ENCODE assay signal across 29 cellular contexts in genomic region chr9:14563902-14564578, GRCh38.
A peak's percentile ranks its signal among the peaks of the same experiment; 100 is the strongest.
DNase-seq lines count a peak whose midpoint lies in the region; TF ChIP-seq lines count a peak whose summit lies in the region.
"Had no signal": no experiment of that assay in that cellular context is flagged by ENCODE, and none has a peak within 500 bp of the region (broad histone marks: within the 10 kb centered on the region; RNA-seq: fewer than 3 reads in every experiment).

No MANE protein-coding gene starts in this region.

- no peak overlapping the region for H3K9ac ChIP-seq in trophoblast cell (ENCODE audit: low read length)
- H3K9ac ChIP-seq: KMS-11 had no signal

- H3K36me3 ChIP-seq in trophoblast cell (ENCODE audit: control insufficient read depth in 1 of 2, insufficient read depth in 2 of 2, low read length in 2 of 2) (no peaks in the 10 kb centered on the region), testis (ENCODE audit: low read depth, missing control alignments) (no peaks in the 10 kb centered on the region)
- H3K36me3 ChIP-seq: gastrocnemius medialis, left ventricle myocardium inferior, Peyer's patch, tibial artery had no signal

- no peak overlapping the region for H2BK5ac ChIP-seq in trophoblast cell (ENCODE audit: low read depth, low read length, poor library complexity)

- H3K4me1 ChIP-seq in trophoblast cell (ENCODE audit: control insufficient read depth in 1 of 2, insufficient read depth in 2 of 2, low read length in 2 of 2) (peaks cover 12 to 22% of the 10 kb centered on the region in 2 experiments), testis (no peaks in the 10 kb centered on the region)
- H3K4me1 ChIP-seq: gastrocnemius medialis, left ventricle myocardium inferior, Peyer's patch, tibial artery had no signal

- TF ChIP-seq CTCF in testis (IDR thresholded peaks at IDR 0.05): no peak

- no peak for TF ChIP-seq POLR2A in testis (IDR thresholded peaks at IDR 0.05)

- intact Hi-C loops in testis (cut with DNase I; ENCODE audit: low total_unique reads): no loop called here

- H3K9me3 ChIP-seq in trophoblast cell (ENCODE audit: insufficient read depth, low read depth, low read length): peaks cover 1% of the 10 kb centered on the region
- no peaks in the 10 kb centered on the region for H3K9me3 ChIP-seq in testis
- H3K9me3 ChIP-seq: gastrocnemius medialis, left ventricle myocardium inferior, Peyer's patch, tibial artery had no signal

- H2AFZ ChIP-seq in trophoblast cell (ENCODE audit: insufficient read depth, low read length, poor library complexity): no peak overlapping the region

- no peak overlapping the region for H3K27ac ChIP-seq in trophoblast cell (ENCODE audit: low read depth, low read length)
- no peak overlapping the region for H3K27ac ChIP-seq in testis
- H3K27ac ChIP-seq: gastrocnemius medialis, KMS-11, left ventricle myocardium inferior, Peyer's patch, tibial artery had no signal

- no peak overlapping the region for H3K14ac ChIP-seq in trophoblast cell (ENCODE audit: low read length)

- no peak overlapping the region for H3K23ac ChIP-seq in trophoblast cell (ENCODE audit: low read length)

- H4K91ac ChIP-seq in trophoblast cell (ENCODE audit: low read depth, low read length): peak overlapping the region; percentile 11

- H3K4me3 ChIP-seq in trophoblast cell (ENCODE audit: low read depth, low read length): no peak overlapping the region
- H3K4me3 ChIP-seq in testis: no peak overlapping the region
- H3K4me3 ChIP-seq: gastrocnemius medialis, left ventricle myocardium inferior, Peyer's patch, tibial artery had no signal

- no peak overlapping the region for H2BK120ac ChIP-seq in trophoblast cell (ENCODE audit: insufficient read depth, low read length, poor library complexity)

- H3K4me2 ChIP-seq in trophoblast cell (ENCODE audit: low read length): no peak overlapping the region
- H3K4me2 ChIP-seq: KMS-11 had no signal

- H3K79me2 ChIP-seq in trophoblast cell (ENCODE audit: control insufficient read depth, insufficient read depth, low read length, poor library complexity): no peaks in the 10 kb centered on the region

- peak overlapping the region; percentile 6 for H3K4ac ChIP-seq in trophoblast cell (ENCODE audit: low read depth, low read length)

- WGBS in trophoblast cell (ENCODE audit: extremely low coverage, insufficient coverage, insufficient read length): 100% methylated on average over 1 of the region's 9 CpGs
- 62 to 63% methylated on average over 9 of the region's 9 CpGs for WGBS in testis, 2 donors

- no peak overlapping the region for H4K12ac ChIP-seq in trophoblast cell (ENCODE audit: low read depth, low read length)

- no peak overlapping the region for H3K18ac ChIP-seq in trophoblast cell (ENCODE audit: low read length)

- H3K27me3 ChIP-seq in trophoblast cell (ENCODE audit: insufficient read depth, low read length) (no peaks in the 10 kb centered on the region), testis (no peaks in the 10 kb centered on the region)
- H3K27me3 ChIP-seq: gastrocnemius medialis, Peyer's patch had no signal

- H4K8ac ChIP-seq in trophoblast cell (ENCODE audit: low read depth, low read length): no peak overlapping the region

- peak; percentile 11 for DNase-seq in NCI-H2107 treated with DMSO at 0.1 percent for 48 hours (lab: John Stamatoyannopoulos, UW; ENCODE audit: unreplicated experiment)
- no peak for DNase-seq in NCI-H2107 (lab: John Stamatoyannopoulos, UW)
- DNase-seq in NCI-H146 (lab: John Stamatoyannopoulos, UW): peak; percentile 40
- peak; percentile 16 for DNase-seq in SK-N-DZ (ENCODE audit: low spot score)
- DNase-seq in trophoblast cell: no peak
- DNase-seq in activated CD4-positive, alpha-beta T cell treated with anti-CD3 and anti-CD28 coated beads, Interleukin-2, amount 50 U/mL, for 1 hour: no peak
- DNase-seq in A172 (ENCODE audit: low spot score): no peak
- no peak for DNase-seq in testis
- DNase-seq: ACHN; activated CD4-positive, alpha-beta T cell treated with anti-CD3 and anti-CD28 coated beads, Interleukin-2, amount 10 ng/mL, durations not matched to agents 24 days and 14 days; activated naive CD4-positive, alpha-beta T cell treated with Interleukin-2 at 50 U/mL for 16 hours; activated T-cell treated with anti-CD3 and anti-CD28 coated beads, Interleukin-2, amount 50 U/mL, for 72 hours; dermis blood vessel endothelial cell; DND-41; gastrocnemius medialis; HCEC 1CT; left ventricle myocardium inferior; MM.1S; NCI-H510A; occipital lobe; Peyer's patch; SIG-M5; small intestine; stimulated activated CD8-positive, alpha-beta memory T cell treated with anti-CD3 and anti-CD28 coated beads, Interleukin-4, amount 100 ng/mL, for 48 hours; stimulated activated naive CD8-positive, alpha-beta T cell treated with anti-CD3 and anti-CD28 coated beads, Interleukin-15, amount 100 ng/mL, for 72 hours; SW 1271; T-helper 9 cell; tibial artery had no signal

- no peaks in the 10 kb centered on the region for H3K79me1 ChIP-seq in trophoblast cell (ENCODE audit: low read length)

- peak overlapping the region; percentile 15 for H2BK12ac ChIP-seq in trophoblast cell (ENCODE audit: low read length)

- no peak overlapping the region for H2AK5ac ChIP-seq in trophoblast cell (ENCODE audit: low read length)

Comparison
In these comparisons a context has a peak if more than half of its experiments do, and no peak if none do; other contexts are left out.
1. DNase-seq: peak in NCI-H2107 treated with DMSO at 0.1 percent for 48 hours (single experiment), NCI-H146 (single experiment) and SK-N-DZ (single experiment); none in NCI-H2107 (single experiment), trophoblast cell (0 of 2), activated CD4-positive, alpha-beta T cell treated with anti-CD3 and anti-CD28 coated beads, Interleukin-2, amount 50 U/mL, for 1 hour (single experiment), A172 (single experiment) and testis (single experiment).